Comparison of ENCODE assay signal across 8 cellular contexts in genomic region chr21:29002442-29003144, GRCh38. TPM values are rescaled to one million over a fixed set of nuclear protein-coding genes. Genes with fewer than 3 reads are reported as not detected.
DNase-seq lines count a peak whose midpoint lies in the region; ATAC-seq and TF ChIP-seq lines count a peak whose summit lies in the region.

No MANE protein-coding gene starts in this region.

- TF ChIP-seq EP300 in SK-N-SH (IDR thresholded peaks at IDR 0.05; ENCODE audit: borderline replicate concordance in 1 of 2, low read depth in 1 of 2, low read length in 1 of 2) = peak in 1 of 2 experiments; percentile 47; a peak in 2 of 4 replicates

- H3K9me3 ChIP-seq in SK-N-SH = no peaks in the 10 kb centered on the region

- no peaks in the 10 kb centered on the region for H4K20me1 ChIP-seq in SK-N-SH (ENCODE audit: insufficient read depth)

- H3K9ac ChIP-seq in SK-N-SH = peak overlapping the region; percentile 84

- 10% methylated on average over 13 of the region's 41 CpGs for WGBS in SK-N-SH (ENCODE audit: low lambda C conversion rate)

- peak overlapping the region; percentile 84 to 97 for H3K27ac ChIP-seq in SK-N-SH (ENCODE audit: low read depth in 2 of 2, low read length in 1 of 2)
- H3K27ac ChIP-seq in temporal lobe (ENCODE audit: low read depth, low read length) = peak overlapping the region; percentile 88

- H3K36me3 ChIP-seq in SK-N-SH (replicated peaks in 1 of 2; ENCODE audit: control insufficient read depth in 1 of 2, insufficient read depth in 2 of 2, low read length in 1 of 2) = peaks cover 8 to 17% of the 10 kb centered on the region in 2 experiments

- H3K4me3 ChIP-seq in GM08714 (ENCODE audit: low read length) (peak overlapping the region; percentile 74), SK-N-SH (ENCODE audit: low read depth in 2 of 2, low read length in 1 of 2) (peak overlapping the region; percentile 73)

- no peaks in the 10 kb centered on the region; the same call in 1 of the 2 replicates for H3K79me2 ChIP-seq in SK-N-SH (ENCODE audit: insufficient read depth)

- H3K9me2 ChIP-seq in SK-N-SH = no peaks in the 10 kb centered on the region

- no peaks in the 10 kb centered on the region for H3K9me3 Mint-ChIP-seq in activated naive CD4-positive, alpha-beta T cell treated with anti-CD3 and anti-CD28 coated beads, Interleukin-2, amount 50 U/mL, for 72 hours

- peaks cover 0 to 3% of the 10 kb centered on the region in 2 experiments; a peak in 2 of 4 replicates for H3K4me1 ChIP-seq in SK-N-SH (ENCODE audit: control insufficient read depth in 1 of 2, insufficient read depth in 2 of 2, low read depth in 1 of 2, low read length in 1 of 2)

- POLR2A ChIA-PET in SK-N-SH (lab: Yijun Ruan, JAX) = interaction anchor here (0.8 to 2.2 kb wide), 6 partner anchors 9 to 70 kb away, joined by 3 to 55 read pairs (median 20); partner anchors contain the start of genes CCT8, LTN1, RWDD2B and USP16

- H2AFZ ChIP-seq in SK-N-SH (ENCODE audit: low read depth) = peak overlapping the region; percentile 99

- H3K4me2 ChIP-seq in SK-N-SH = peak overlapping the region; percentile 94

- peaks cover 23% of the 10 kb centered on the region for H3F3A ChIP-seq in SK-N-SH (replicated peaks; ENCODE audit: insufficient read depth)

- peak; percentile 100 for ATAC-seq in HG02588 (IDR thresholded peaks at IDR 0.05; ENCODE audit: unreplicated experiment)
- ATAC-seq in activated naive CD4-positive, alpha-beta T cell treated with anti-CD3 and anti-CD28 coated beads, Interleukin-2, amount 50 U/mL, for 72 hours = peak; percentile 100

- TF ChIP-seq RAD21 in SK-N-SH (IDR thresholded peaks at IDR 0.05; ENCODE audit: low read length) = no peak; the same call in 1 of the 2 replicates

- H3K27me3 ChIP-seq in SK-N-SH (ENCODE audit: insufficient read depth) = no peaks in the 10 kb centered on the region

- peak; percentile 96 for DNase-seq in NCI-H1092 (lab: John Stamatoyannopoulos, UW)
- peak; percentile 97 for DNase-seq in SK-N-SH
- peak; percentile 92 to 95 for DNase-seq in activated naive CD4-positive, alpha-beta T cell treated with anti-CD3 and anti-CD28 coated beads, Interleukin-2, amount 50 U/mL, for 72 hours (ENCODE audit: low spot score in 2 of 2)
- DNase-seq in glomerular visceral epithelial cell (ENCODE audit: extremely low spot score) = peak; percentile 91
- DNase-seq in occipital lobe (lab: John Stamatoyannopoulos, UW) = peak; percentile 93

- TF ChIP-seq CTCF in SK-N-SH (IDR thresholded peaks at IDR 0.05) = no peak

- peaks cover 0 to 8% of the 10 kb centered on the region in 2 donors for H3K36me3 Mint-ChIP-seq in activated naive CD4-positive, alpha-beta T cell treated with anti-CD3 and anti-CD28 coated beads, Interleukin-2, amount 50 U/mL, for 72 hours

- H3K27ac Mint-ChIP-seq in activated naive CD4-positive, alpha-beta T cell treated with anti-CD3 and anti-CD28 coated beads, Interleukin-2, amount 50 U/mL, for 72 hours = peak overlapping the region; percentile 92 to 95

- CTCF ChIA-PET in SK-N-SH (lab: Yijun Ruan, JAX) = interaction anchor here (1.0 to 1.1 kb wide), 2 partner anchors 17 to 22 kb away, joined by 3 read pairs; partner anchors contain the start of genes RWDD2B and USP16

TF ChIP-seq in SK-N-SH, 30 proteins besides CTCF, POLR2A, EP300 and RAD21 (continues in another document):
- TF ChIP-seq MEF2A (IDR thresholded peaks at IDR 0.05; ENCODE audit: borderline replicate concordance, low read depth) (no peak), PBX3 (IDR thresholded peaks at IDR 0.05) (0 out of 2 replicates have a peak, but pooled peaks have one; percentile 17), RXRA (IDR thresholded peaks at IDR 0.05; ENCODE audit: borderline replicate concordance, low read depth) (no peak), YY1 (IDR thresholded peaks at IDR 0.05; ENCODE audit: low read depth) (no peak), EZH2phosphoT487 (IDR thresholded peaks at IDR 0.05; ENCODE audit: borderline replicate concordance, low read depth) (no peak), CHD2 (IDR thresholded peaks at IDR 0.05; ENCODE audit: low read length, partially characterized antibody) (peak; percentile 89), FOXJ3 (CRISPR knock-in tag; IDR thresholded peaks at IDR 0.05) (no peak), MAX (IDR thresholded peaks at IDR 0.05; ENCODE audit: low read depth) (peak; percentile 98), USF2 (IDR thresholded peaks at IDR 0.05; ENCODE audit: borderline replicate concordance, low read depth, low read length) (no peak), JUND (IDR thresholded peaks at IDR 0.05) (no peak), NFIC (IDR thresholded peaks at IDR 0.05; ENCODE audit: borderline replicate concordance) (no peak), RCOR1 (IDR thresholded peaks at IDR 0.05; ENCODE audit: low read length) (no peak), NRF1 (IDR thresholded peaks at IDR 0.05; ENCODE audit: low read depth, low read length) (peak; percentile 59; the same call in 1 of the 2 replicates), TCF12 (IDR thresholded peaks at IDR 0.05) (no peak), GABPA (IDR thresholded peaks at IDR 0.05; ENCODE audit: low read depth) (peak; percentile 88), SIN3A (IDR thresholded peaks at IDR 0.05; ENCODE audit: borderline replicate concordance, low read depth, low read length) (peak; percentile 78), REST (IDR thresholded peaks at IDR 0.05; ENCODE audit: low read depth, low read length) (no peak), MXI1 (IDR thresholded peaks at IDR 0.05; ENCODE audit: low read depth, low read length) (peak; percentile 98), TAF1 (IDR thresholded peaks at IDR 0.05; ENCODE audit: borderline replicate concordance, low read depth, low read length) (peak; percentile 93), ELF1 (IDR thresholded peaks at IDR 0.05) (no peak)

RNA-seq across cellular contexts. Expression of gene LTN1, which starts 9.9 kb away (rescaled TPM):
- polyA plus RNA-seq in SK-N-SH (2012; rRNA removed) = 3.2 and 4.8 TPM in 2 replicates
- 5.3 and 5.8 TPM in 2 replicates for polyA plus RNA-seq in SK-N-SH (2012; cell fraction: cytosol; rRNA removed)
- polyA plus RNA-seq in SK-N-SH (2012; cell fraction: nucleus; rRNA removed) = 4.7 and 10.1 TPM in 2 replicates
- 10 to 100 TPM; 35.9 to 42.1 TPM for total RNA-seq in activated naive CD4-positive, alpha-beta T cell treated with anti-CD3 and anti-CD28 coated beads, Interleukin-2, amount 50 U/mL, for 72 hours
- total RNA-seq in occipital lobe = 51.3 TPM
- 40.8 TPM for total RNA-seq in temporal lobe

RNA-seq across cellular contexts. Expression of gene RWDD2B, which starts 16.6 kb away (rescaled TPM):
- polyA plus RNA-seq in SK-N-SH (2012; rRNA removed) = 20.8 and 27.7 TPM in 2 replicates
- polyA plus RNA-seq in SK-N-SH (2012; cell fraction: cytosol; rRNA removed) = 30.6 and 38.6 TPM in 2 replicates
- polyA plus RNA-seq in SK-N-SH (2012; cell fraction: nucleus; rRNA removed) = 6.0 and 13.5 TPM in 2 replicates
- total RNA-seq in activated naive CD4-positive, alpha-beta T cell treated with anti-CD3 and anti-CD28 coated beads, Interleukin-2, amount 50 U/mL, for 72 hours = 10 to 100 TPM in 1 of 2 donors, 1 to 10 TPM in 1; 4.6 to 13.9 TPM
- total RNA-seq in occipital lobe (8.3 TPM), temporal lobe (5.2 TPM)

RNA-seq across cellular contexts. Expression of gene USP16, which starts 21.9 kb away (rescaled TPM):
- 9.2 and 12.2 TPM in 2 replicates for polyA plus RNA-seq in SK-N-SH (2012; rRNA removed)
- 13.5 and 19.1 TPM in 2 replicates for polyA plus RNA-seq in SK-N-SH (2012; cell fraction: cytosol; rRNA removed)
- 9.9 and 20.7 TPM in 2 replicates for polyA plus RNA-seq in SK-N-SH (2012; cell fraction: nucleus; rRNA removed)
- total RNA-seq in activated naive CD4-positive, alpha-beta T cell treated with anti-CD3 and anti-CD28 coated beads, Interleukin-2, amount 50 U/mL, for 72 hours = 10 to 100 TPM; 38.4 to 46.6 TPM
- total RNA-seq in occipital lobe = 39.1 TPM
- total RNA-seq in temporal lobe = 27.5 TPM

Comparison
In these comparisons a context has a peak if more than half of its experiments do, and no peak if none do; other contexts are left out.
1. Peak in every context shown above with its lines: DNase-seq, ATAC-seq, H3K4me3 ChIP-seq and H3K27ac ChIP-seq.